ENCODE assay signal across 27 cellular contexts in genomic region chr4:174252412-174252811, GRCh38. TPM values are rescaled to one million over a fixed set of nuclear protein-coding genes. Genes with fewer than 3 reads are reported as not detected.
DNase-seq lines count a peak whose midpoint lies in the region; ATAC-seq, FAIRE-seq and TF ChIP-seq lines count a peak whose summit lies in the region.
"Had no signal": no experiment of that assay in that cellular context is flagged by ENCODE, and none has a peak within 500 bp of the region (broad histone marks: within the 10 kb centered on the region; RNA-seq: fewer than 3 reads in every experiment).

No MANE protein-coding gene starts in this region.

- ATAC-seq in GM21526 (IDR thresholded peaks at IDR 0.05; ENCODE audit: low FRiP score, unreplicated experiment) (no peak), left colon (no peak), HG03439 (IDR thresholded peaks at IDR 0.05; ENCODE audit: unreplicated experiment) (no peak)
- ATAC-seq: A549, GM12878 had no signal

- H3K27me3 ChIP-seq in mammary epithelial cell (ENCODE audit: insufficient read depth, low read length) (no peaks in the 10 kb centered on the region), breast epithelium (no peaks in the 10 kb centered on the region), keratinocyte (ENCODE audit: control insufficient read depth, extremely low read depth, insufficient read depth, low read length) (no peaks in the 10 kb centered on the region)
- H3K27me3 ChIP-seq: BE2C; BLaER1 treated with 17β-estradiol and CSF1 and Interleukin-3, amounts not matched to agents 10 nM and 100 nM had no signal

- H2AFZ ChIP-seq in mammary epithelial cell (ENCODE audit: low read depth, low read length) (no peak overlapping the region), keratinocyte (ENCODE audit: control insufficient read depth, low read length) (no peak overlapping the region)
- H2AFZ ChIP-seq: GM23248 had no signal

- POLR2A ChIA-PET in HEK293 (lab: Yijun Ruan, JAX), result no interaction called here

- no peaks in the 10 kb centered on the region for H3K36me3 ChIP-seq in mammary epithelial cell (ENCODE audit: insufficient read depth, low read length)
- H3K36me3 ChIP-seq in breast epithelium, result no peaks in the 10 kb centered on the region
- H3K36me3 ChIP-seq in HEK293 (ENCODE audit: control insufficient read depth in 2 of 2, insufficient read depth in 1 of 2, low read length in 2 of 2), result no peaks in the 10 kb centered on the region
- H3K36me3 ChIP-seq in keratinocyte (ENCODE audit: control insufficient read depth in 2 of 2, extremely low read depth in 1 of 2, insufficient read depth in 2 of 2, low read length in 2 of 2), result no peaks in the 10 kb centered on the region

- CTCF ChIA-PET in mammary epithelial cell (lab: Charles Lee; ENCODE audit: low non-redundant PET), result no interaction called here
- CTCF ChIA-PET in HEK293 (lab: Yijun Ruan, JAX), result no interaction called here

- H3K4me2 ChIP-seq in mammary epithelial cell (ENCODE audit: insufficient read depth, low read depth, low read length) (no peak overlapping the region), keratinocyte (ENCODE audit: control insufficient read depth, extremely low read depth, insufficient read depth, low read depth, low read length) (no peak overlapping the region)
- H3K4me2 ChIP-seq: A549; BLaER1 treated with 17β-estradiol and CSF1 and Interleukin-3, amounts not matched to agents 10 nM and 100 nM had no signal

- H3K27ac ChIP-seq in mammary epithelial cell (ENCODE audit: insufficient read depth, low read depth, low read length), result no peak overlapping the region
- no peak overlapping the region for H3K27ac ChIP-seq in breast epithelium
- H3K27ac ChIP-seq in HEK293 (ENCODE audit: extremely low read depth, low read depth, low read length), result no peak overlapping the region
- H3K27ac ChIP-seq in keratinocyte (ENCODE audit: control insufficient read depth, insufficient read depth, low read length), result no peak overlapping the region
- H3K27ac ChIP-seq: A549; BLaER1 treated with 17β-estradiol and CSF1 and Interleukin-3, amounts not matched to agents 10 nM and 100 nM; GM23248 had no signal

- no peaks in the 10 kb centered on the region for H3K9me1 ChIP-seq in keratinocyte (ENCODE audit: control insufficient read depth, extremely low read depth, insufficient read depth, low read length)

- WGBS in mammary epithelial cell (ENCODE audit: low coverage, missing lambda C conversion rate), result 76% methylated on average over 2 of the region's 2 CpGs

- H3K4me1 ChIP-seq in mammary epithelial cell (ENCODE audit: insufficient read depth, low read length), result no peaks in the 10 kb centered on the region
- H3K4me1 ChIP-seq in breast epithelium, result no peaks in the 10 kb centered on the region
- H3K4me1 ChIP-seq in HEK293 (ENCODE audit: control insufficient read depth, insufficient read depth, low read length), result peaks cover 14% of the 10 kb centered on the region; the same call in 1 of the 2 replicates
- H3K4me1 ChIP-seq in keratinocyte (ENCODE audit: control insufficient read depth, extremely low read depth, insufficient read depth, low read length), result no peaks in the 10 kb centered on the region
- H3K4me1 ChIP-seq: BLaER1 treated with 17β-estradiol and CSF1 and Interleukin-3, amounts not matched to agents 10 nM and 100 nM had no signal

- FAIRE-seq in keratinocyte (lab: Jason Lieb, UNC), result no peak
- FAIRE-seq: A549, D721Med, GM12878, GM18507, H1 had no signal

- H3K4me3 ChIP-seq in mammary epithelial cell (replicated peaks in 1 of 3; ENCODE audit: insufficient read depth in 1 of 3, low read depth in 2 of 3, low read length in 3 of 3), result no peak overlapping the region
- no peak overlapping the region for H3K4me3 ChIP-seq in breast epithelium
- H3K4me3 ChIP-seq in HEK293 (ENCODE audit: low read depth, low read length), result no peak overlapping the region
- H3K4me3 ChIP-seq in epithelial cell of esophagus (ENCODE audit: low read length), result no peak overlapping the region
- H3K4me3 ChIP-seq in keratinocyte (ENCODE audit: control insufficient read depth in 2 of 3, extremely low read depth in 1 of 3, insufficient read depth in 2 of 3, low read depth in 1 of 3, low read length in 3 of 3), result no peak overlapping the region
- H3K4me3 ChIP-seq: A549; BLaER1 treated with 17β-estradiol and CSF1 and Interleukin-3, amounts not matched to agents 10 nM and 100 nM; GM12878; GM23248 had no signal

- TF ChIP-seq CTCF in mammary epithelial cell (conservative IDR thresholded peaks at IDR 0.05 in 1 of 2, IDR thresholded peaks at IDR 0.05 in 1 of 2; ENCODE audit: extremely low read depth in 1 of 2, insufficient read depth in 1 of 2, low read depth in 1 of 2, low read length in 2 of 2), result no peak
- TF ChIP-seq CTCF in breast epithelium (IDR thresholded peaks at IDR 0.05), result no peak
- TF ChIP-seq CTCF in HEK293 (tag by site-specific recombination; IDR thresholded peaks at IDR 0.05), result no peak
- TF ChIP-seq CTCF in epithelial cell of esophagus (IDR thresholded peaks at IDR 0.05; ENCODE audit: insufficient read depth, low read depth, low read length, missing control alignments), result no peak
- TF ChIP-seq CTCF in keratinocyte (optimal IDR thresholded peaks at IDR 0.05 in 1 of 3, IDR thresholded peaks at IDR 0.05 in 1 of 3, conservative IDR thresholded peaks at IDR 0.05 in 1 of 3; ENCODE audit: extremely low read depth in 1 of 3, insufficient read depth in 2 of 3, low read length in 3 of 3), result no peak

- DNase-seq in mammary epithelial cell, result peak; percentile 21
- DNase-seq in breast epithelium (ENCODE audit: low spot score in 2 of 2), result no peak
- DNase-seq in epithelial cell of esophagus (ENCODE audit: low read depth), result peak; percentile 21
- peak; percentile 23 for DNase-seq in keratinocyte (ENCODE audit: low read depth, low spot score)
- DNase-seq in left colon, result no peak
- DNase-seq: 8988T; ACHN; AML-193; BE2C; CD4-positive, alpha-beta T cell; CD8-positive, alpha-beta memory T cell; DMS 273 treated with DMSO at 0.1 percent for 48 hours; DMS79; EL; GDM1; GM23248; H7; HCEC 1CT had no signal

- H3K9me3 ChIP-seq in mammary epithelial cell (replicated peaks; ENCODE audit: insufficient read depth, low read length), result no peaks in the 10 kb centered on the region
- no peaks in the 10 kb centered on the region for H3K9me3 ChIP-seq in breast epithelium
- H3K9me3 ChIP-seq in HEK293 (ENCODE audit: control insufficient read depth, insufficient read depth, low read depth, low read length), result no peaks in the 10 kb centered on the region
- no peaks in the 10 kb centered on the region for H3K9me3 ChIP-seq in keratinocyte (ENCODE audit: control insufficient read depth, low read depth, low read length)
- H3K9me3 ChIP-seq: A549; BE2C; BLaER1 treated with 17β-estradiol and CSF1 and Interleukin-3, amounts not matched to agents 10 nM and 100 nM had no signal

- intact Hi-C loops in mammary epithelial cell (cut with micrococcal nuclease), result no loop called here
- intact Hi-C loops in breast epithelium (cut with DNase I; ENCODE audit: low total_unique reads), result no loop called here
- intact Hi-C loops in left colon (cut with DNase I, micrococcal nuclease), result no loop called here

- no peak for TF ChIP-seq POLR2A in breast epithelium (IDR thresholded peaks at IDR 0.05)

- dilution Hi-C loops in mammary epithelial cell (cut with HindIII; ENCODE audit: low sequenced_read_pairs), result no loop called here
- dilution Hi-C loops in keratinocyte (cut with MboI; ENCODE audit: extremely low pct_ligation_motif_present, low sequenced_read_pairs), result no loop called here

- no peaks in the 10 kb centered on the region for H4K20me1 ChIP-seq in mammary epithelial cell (ENCODE audit: insufficient read depth, low read length)
- H4K20me1 ChIP-seq in keratinocyte (ENCODE audit: control insufficient read depth, extremely low read depth, insufficient read depth, low read length), result no peaks in the 10 kb centered on the region
- H4K20me1 ChIP-seq: BLaER1 treated with 17β-estradiol and CSF1 and Interleukin-3, amounts not matched to agents 10 nM and 100 nM had no signal

- H3K79me2 ChIP-seq in mammary epithelial cell (ENCODE audit: insufficient read depth, low read length), result no peaks in the 10 kb centered on the region
- H3K79me2 ChIP-seq in keratinocyte (ENCODE audit: control insufficient read depth, insufficient read depth, low read length), result no peaks in the 10 kb centered on the region

- no peak overlapping the region for H3K9ac ChIP-seq in mammary epithelial cell (ENCODE audit: insufficient read depth, low read length)
- no peak overlapping the region for H3K9ac ChIP-seq in keratinocyte (ENCODE audit: control insufficient read depth, extremely low read depth, insufficient read depth, low read length)
- H3K9ac ChIP-seq: BLaER1 treated with 17β-estradiol and CSF1 and Interleukin-3, amounts not matched to agents 10 nM and 100 nM; GM23248 had no signal

- in situ Hi-C loops in mammary epithelial cell (cut with MboI; ENCODE audit: low sequenced_read_pairs in 2 of 2), result no loop called here

- no TSS peak for BruUV-seq in mammary epithelial cell (replicated peaks; lab: Mats Ljungman, UMichigan)

TF ChIP-seq in HEK293, 187 proteins besides CTCF, POLR2A, EP300 and RAD21:
- TF ChIP-seq ZNF157 (tag by site-specific recombination; IDR thresholded peaks at IDR 0.05) (peak; percentile 75), ZNF211 (tag by site-specific recombination; IDR thresholded peaks at IDR 0.05; ENCODE audit: low read depth) (no peak)

RNA-seq across cellular contexts. Expression of gene FBXO8, which starts 31.1 kb away (rescaled TPM):
- total RNA-seq in mammary epithelial cell (10 to 100 TPM; 15.3 to 20.7 TPM), breast epithelium (10 to 100 TPM; 29.2 to 49.0 (median 35.2) TPM), left colon (10 to 100 TPM; 26.2 to 33.1 TPM)
- polyA plus RNA-seq in mammary epithelial cell (9.7 TPM), keratinocyte (9.0 to 21.0 TPM (median 16.3 TPM) in 3 replicates)
- polyA minus RNA-seq in mammary epithelial cell (2.7 TPM), keratinocyte (5.2 to 14.3 TPM (median 13.5 TPM) in 3 replicates)
- polyA plus RNA-seq in keratinocyte (2011; ENCODE audit: low read depth), result 9.2 TPM
- polyA plus RNA-seq in keratinocyte (2011; cell fraction: cytosol; rRNA removed), result 10.6 and 19.5 TPM in 2 replicates
- 11.1 and 12.3 TPM in 2 replicates for polyA plus RNA-seq in keratinocyte (2011; cell fraction: nucleus; rRNA removed)
- 9.4 and 15.8 TPM in 2 replicates for polyA plus RNA-seq in keratinocyte (2012; ENCODE audit: low replicate concordance)
- 12.3 TPM for polyA minus RNA-seq in keratinocyte (2011; cell fraction: cytosol; rRNA and poly(A)+ RNA removed)
- polyA minus RNA-seq in keratinocyte (2011; cell fraction: nucleus; rRNA and poly(A)+ RNA removed), result 9.5 and 10.2 TPM in 2 replicates

RNA-seq across cellular contexts. Expression of gene CEP44, which starts 31.3 kb away (rescaled TPM):
- total RNA-seq in mammary epithelial cell (10 to 100 TPM; 12.2 to 15.3 TPM), breast epithelium (10 to 100 TPM; 12.2 to 30.9 (median 19.7) TPM), left colon (10 to 100 TPM; 10.7 to 15.5 TPM)
- polyA plus RNA-seq in mammary epithelial cell (3.5 TPM), keratinocyte (3.9 to 8.0 TPM (median 5.3 TPM) in 3 replicates)
- polyA minus RNA-seq in mammary epithelial cell (8.1 TPM), keratinocyte (2.5 to 8.2 TPM (median 3.2 TPM) in 3 replicates)
- polyA plus RNA-seq in keratinocyte (2011; ENCODE audit: low read depth), result 10.5 TPM
- 2.5 and 4.0 TPM in 2 replicates for polyA plus RNA-seq in keratinocyte (2011; cell fraction: cytosol; rRNA removed)
- 7.0 and 7.9 TPM in 2 replicates for polyA plus RNA-seq in keratinocyte (2011; cell fraction: nucleus; rRNA removed)
- 4.1 and 7.4 TPM in 2 replicates for polyA plus RNA-seq in keratinocyte (2012; ENCODE audit: low replicate concordance)
- polyA minus RNA-seq in keratinocyte (2011; cell fraction: cytosol; rRNA and poly(A)+ RNA removed), result 4.8 TPM
- 4.1 and 11.5 TPM in 2 replicates for polyA minus RNA-seq in keratinocyte (2011; cell fraction: nucleus; rRNA and poly(A)+ RNA removed)

Comparison
In these comparisons a context has a peak if more than half of its experiments do, and no peak if none do; other contexts are left out.
1. DNase-seq: peak in mammary epithelial cell (single experiment), epithelial cell of esophagus (single experiment) and keratinocyte (single experiment); none in breast epithelium (0 of 2) and left colon (0 of 2).